Comparison of ENCODE assay signal across 19 cellular contexts in genomic region chr7:16233519-16233918, GRCh38.
DNase-seq lines count a peak whose midpoint lies in the region; ATAC-seq, FAIRE-seq and TF ChIP-seq lines count a peak whose summit lies in the region.
"Had no signal": no experiment of that assay in that cellular context is flagged by ENCODE, and none has a peak within 500 bp of the region (broad histone marks: within the 10 kb centered on the region; RNA-seq: fewer than 3 reads in every experiment).

No MANE protein-coding gene starts in this region.

- ATAC-seq in SK-N-SH treated with all-trans-retinoic acid at 6 μM for 48 hours (peak; percentile 42; the same call in 1 of the 3 replicates), HG03460 (IDR thresholded peaks at IDR 0.05; ENCODE audit: unreplicated experiment) (no peak)
- ATAC-seq: GM12878, GM23338 had no signal

- TF ChIP-seq CTCF in BE2C (IDR thresholded peaks at IDR 0.05; ENCODE audit: low read depth, low read length) (no peak), kidney (IDR thresholded peaks at IDR 0.05; ENCODE audit: borderline replicate concordance, extremely low read depth, insufficient read depth) (no peak)

- H3K27me3 ChIP-seq in BE2C, result no peaks in the 10 kb centered on the region
- H3K27me3 ChIP-seq: BLaER1 treated with 17β-estradiol and CSF1 and Interleukin-3, amounts not matched to agents 10 nM and 100 nM had no signal

- TF ChIP-seq POLR2A in H54 (IDR thresholded peaks at IDR 0.05; ENCODE audit: low read depth, low read length), result no peak

- FAIRE-seq in H54 (lab: Jason Lieb, UNC) (peak; percentile 61), kidney (lab: Jason Lieb, UNC) (no peak)
- FAIRE-seq: D721Med, GM12878, GM19239 had no signal

- H3K9me3 ChIP-seq in BE2C (peaks cover 4% of the 10 kb centered on the region; the same call in 1 of the 2 replicates), kidney (ENCODE audit: control insufficient read depth in 1 of 2, low read length in 2 of 2) (peaks cover 9 to 14% of the 10 kb centered on the region in 2 donors)
- H3K9me3 ChIP-seq: HAP-1 had no signal

- H3K4me3 ChIP-seq in BE2C (ENCODE audit: low read depth, low read length), result no peak overlapping the region
- H3K4me3 ChIP-seq in kidney (ENCODE audit: low read length in 2 of 2), result no peak overlapping the region
- H3K4me3 ChIP-seq: BLaER1 treated with 17β-estradiol and CSF1 and Interleukin-3, amounts not matched to agents 10 nM and 100 nM; GM12878; GM23338; HAP-1 had no signal

- H3K27ac ChIP-seq in kidney (ENCODE audit: low read depth in 2 of 2, low read length in 2 of 2), result no peak overlapping the region
- H3K27ac ChIP-seq: BLaER1 treated with 17β-estradiol and CSF1 and Interleukin-3, amounts not matched to agents 10 nM and 100 nM had no signal

- H3K36me3 ChIP-seq in BE2C, result 0 out of 2 replicates have a peak, but pooled peaks cover 2% of the 10 kb centered on the region
- no peaks in the 10 kb centered on the region for H3K36me3 ChIP-seq in kidney (ENCODE audit: control insufficient read depth in 1 of 2, insufficient read depth in 2 of 2, low read length in 2 of 2)
- H3K36me3 ChIP-seq: BLaER1 treated with 17β-estradiol and CSF1 and Interleukin-3, amounts not matched to agents 10 nM and 100 nM; HAP-1 had no signal

- H3K4me1 ChIP-seq in BE2C (peaks cover 42% of the 10 kb centered on the region), kidney (ENCODE audit: control insufficient read depth in 1 of 2, insufficient read depth in 1 of 2, low read depth in 1 of 2, low read length in 2 of 2) (no peaks in the 10 kb centered on the region)
- H3K4me1 ChIP-seq: BLaER1 treated with 17β-estradiol and CSF1 and Interleukin-3, amounts not matched to agents 10 nM and 100 nM had no signal

- no peak overlapping the region for H3K9ac ChIP-seq in kidney (ENCODE audit: low read length in 2 of 2)
- H3K9ac ChIP-seq: BLaER1 treated with 17β-estradiol and CSF1 and Interleukin-3, amounts not matched to agents 10 nM and 100 nM had no signal

- intact Hi-C loops in kidney (cut with DNase I), result no loop called here

- DNase-seq in BE2C (peak; percentile 65), H54 (ENCODE audit: insufficient read length, low spot score) (no peak), NCI-H1694 treated with DMSO at 0.1 percent for 48 hours (lab: John Stamatoyannopoulos, UW) (peak; percentile 17), DMS153 (lab: John Stamatoyannopoulos, UW) (no peak), hippocampal formation (lab: John Stamatoyannopoulos, UW) (no peak), kidney (no peak)
- DNase-seq: CD4-positive, alpha-beta T cell; CD8-positive, alpha-beta memory T cell; DMS79; EL; GDM1 had no signal

TF ChIP-seq in SK-N-SH treated with all-trans-retinoic acid at 6 μM for 48 hours, 23 proteins besides CTCF, POLR2A, EP300 and RAD21:
- no peak for TF ChIP-seq CSDC2 (CRISPR knock-in tag; IDR thresholded peaks at IDR 0.05)
- TF ChIP-seq TOX (CRISPR knock-in tag; IDR thresholded peaks at IDR 0.05; ENCODE audit: borderline replicate concordance), result no peak
- peak; percentile 63; the same call in 1 of the 2 replicates for TF ChIP-seq TSHZ2 (CRISPR knock-in tag; IDR thresholded peaks at IDR 0.05)
- TF ChIP-seq ZFP30 (CRISPR knock-in tag; IDR thresholded peaks at IDR 0.05), result no peak
- peak; percentile 97 for TF ChIP-seq TCF4 (CRISPR knock-in tag; IDR thresholded peaks at IDR 0.05; ENCODE audit: borderline replicate concordance)
- TF ChIP-seq ZNF8 (CRISPR knock-in tag; IDR thresholded peaks at IDR 0.05), result no peak
- TF ChIP-seq CREB5 (CRISPR knock-in tag; IDR thresholded peaks at IDR 0.05; ENCODE audit: low read depth), result no peak

Comparison
In these comparisons a context has a peak if more than half of its experiments do, and no peak if none do; other contexts are left out.
1. DNase-seq: peak in BE2C (single experiment) and NCI-H1694 treated with DMSO at 0.1 percent for 48 hours (single experiment); none in H54 (single experiment), DMS153 (single experiment), hippocampal formation (0 of 2) and kidney (single experiment).